Comparison of ENCODE assay signal across 1 cellular context in genomic region chr6:31861919-31862343, GRCh38.
A peak's percentile ranks its signal among the peaks of the same experiment; 100 is the strongest.
TF ChIP-seq lines count a peak whose summit lies in the region.

No MANE protein-coding gene starts in this region.

TF ChIP-seq in HepG2, 621 proteins besides CTCF, POLR2A, EP300 and RAD21 (continues in another document):
- TF ChIP-seq ZNF580 (CRISPR knock-in tag; IDR thresholded peaks at IDR 0.05; ENCODE audit: borderline replicate concordance, low read depth) (no peak), CBX5 (CRISPR knock-in tag; IDR thresholded peaks at IDR 0.05; ENCODE audit: borderline replicate concordance) (no peak), ZNF557 (CRISPR knock-in tag; IDR thresholded peaks at IDR 0.05) (no peak), SATB2 (CRISPR knock-in tag; IDR thresholded peaks at IDR 0.05) (no peak), HINFP (CRISPR knock-in tag; IDR thresholded peaks at IDR 0.05; ENCODE audit: low read depth) (no peak), ZMYM2 (CRISPR knock-in tag; IDR thresholded peaks at IDR 0.05) (0 out of 2 replicates have a peak, but pooled peaks have one; percentile 33), ZNF790 (CRISPR knock-in tag; IDR thresholded peaks at IDR 0.05; ENCODE audit: borderline replicate concordance) (no peak), RARG (CRISPR knock-in tag; IDR thresholded peaks at IDR 0.05; ENCODE audit: low read depth) (no peak), POLR2G (IDR thresholded peaks at IDR 0.05; ENCODE audit: low read depth, low read length) (no peak), E2F2 (CRISPR knock-in tag; IDR thresholded peaks at IDR 0.05; ENCODE audit: borderline replicate concordance) (no peak), ZNF678 (CRISPR knock-in tag; IDR thresholded peaks at IDR 0.05) (0 out of 2 replicates have a peak, but pooled peaks have one; percentile 12), ZNF510 (CRISPR knock-in tag; IDR thresholded peaks at IDR 0.05; ENCODE audit: low read depth) (no peak), ZNF563 (CRISPR knock-in tag; IDR thresholded peaks at IDR 0.05) (no peak), DPF2 (CRISPR knock-in tag; IDR thresholded peaks at IDR 0.05; ENCODE audit: borderline replicate concordance, low read depth) (no peak), HIVEP1 (CRISPR knock-in tag; IDR thresholded peaks at IDR 0.05) (no peak), CBFB (CRISPR knock-in tag; IDR thresholded peaks at IDR 0.05) (no peak), KDM6A (CRISPR knock-in tag; IDR thresholded peaks at IDR 0.05; ENCODE audit: low read depth) (no peak), ELF4 (CRISPR knock-in tag; IDR thresholded peaks at IDR 0.05; ENCODE audit: borderline replicate concordance) (0 out of 2 replicates have a peak, but pooled peaks have one; percentile 1), ZBTB7B (CRISPR knock-in tag; IDR thresholded peaks at IDR 0.05) (no peak), RBM39 (IDR thresholded peaks at IDR 0.05; ENCODE audit: low read depth, low read length, poor library complexity, severe bottlenecking) (no peak), DR1 (CRISPR knock-in tag; IDR thresholded peaks at IDR 0.05) (no peak), U2AF1 (optimal IDR thresholded peaks at IDR 0.05; ENCODE audit: low read depth, low read length) (no peak), ZNF567 (CRISPR knock-in tag; IDR thresholded peaks at IDR 0.05; ENCODE audit: borderline replicate concordance) (no peak), ZNF318 (CRISPR knock-in tag; IDR thresholded peaks at IDR 0.05) (no peak), SRY (CRISPR knock-in tag; IDR thresholded peaks at IDR 0.05) (no peak), ZBTB33 (CRISPR knock-in tag; IDR thresholded peaks at IDR 0.05) (peak; percentile 22; the same call in 1 of the 2 replicates), ARID2 (CRISPR knock-in tag; IDR thresholded peaks at IDR 0.05; ENCODE audit: borderline replicate concordance) (no peak), ZNF615 (CRISPR knock-in tag; IDR thresholded peaks at IDR 0.05; ENCODE audit: borderline replicate concordance) (0 out of 2 replicates have a peak, but pooled peaks have one; percentile 20), NR2F2 (IDR thresholded peaks at IDR 0.05; ENCODE audit: borderline replicate concordance, low read depth) (no peak), TOPORS (CRISPR knock-in tag; IDR thresholded peaks at IDR 0.05) (no peak), THAP9 (CRISPR knock-in tag; IDR thresholded peaks at IDR 0.05; ENCODE audit: borderline replicate concordance) (no peak), TCF12 (IDR thresholded peaks at IDR 0.05) (no peak), TCF12 (CRISPR knock-in tag; IDR thresholded peaks at IDR 0.05) (no peak)
- TF ChIP-seq, protein P1, sequence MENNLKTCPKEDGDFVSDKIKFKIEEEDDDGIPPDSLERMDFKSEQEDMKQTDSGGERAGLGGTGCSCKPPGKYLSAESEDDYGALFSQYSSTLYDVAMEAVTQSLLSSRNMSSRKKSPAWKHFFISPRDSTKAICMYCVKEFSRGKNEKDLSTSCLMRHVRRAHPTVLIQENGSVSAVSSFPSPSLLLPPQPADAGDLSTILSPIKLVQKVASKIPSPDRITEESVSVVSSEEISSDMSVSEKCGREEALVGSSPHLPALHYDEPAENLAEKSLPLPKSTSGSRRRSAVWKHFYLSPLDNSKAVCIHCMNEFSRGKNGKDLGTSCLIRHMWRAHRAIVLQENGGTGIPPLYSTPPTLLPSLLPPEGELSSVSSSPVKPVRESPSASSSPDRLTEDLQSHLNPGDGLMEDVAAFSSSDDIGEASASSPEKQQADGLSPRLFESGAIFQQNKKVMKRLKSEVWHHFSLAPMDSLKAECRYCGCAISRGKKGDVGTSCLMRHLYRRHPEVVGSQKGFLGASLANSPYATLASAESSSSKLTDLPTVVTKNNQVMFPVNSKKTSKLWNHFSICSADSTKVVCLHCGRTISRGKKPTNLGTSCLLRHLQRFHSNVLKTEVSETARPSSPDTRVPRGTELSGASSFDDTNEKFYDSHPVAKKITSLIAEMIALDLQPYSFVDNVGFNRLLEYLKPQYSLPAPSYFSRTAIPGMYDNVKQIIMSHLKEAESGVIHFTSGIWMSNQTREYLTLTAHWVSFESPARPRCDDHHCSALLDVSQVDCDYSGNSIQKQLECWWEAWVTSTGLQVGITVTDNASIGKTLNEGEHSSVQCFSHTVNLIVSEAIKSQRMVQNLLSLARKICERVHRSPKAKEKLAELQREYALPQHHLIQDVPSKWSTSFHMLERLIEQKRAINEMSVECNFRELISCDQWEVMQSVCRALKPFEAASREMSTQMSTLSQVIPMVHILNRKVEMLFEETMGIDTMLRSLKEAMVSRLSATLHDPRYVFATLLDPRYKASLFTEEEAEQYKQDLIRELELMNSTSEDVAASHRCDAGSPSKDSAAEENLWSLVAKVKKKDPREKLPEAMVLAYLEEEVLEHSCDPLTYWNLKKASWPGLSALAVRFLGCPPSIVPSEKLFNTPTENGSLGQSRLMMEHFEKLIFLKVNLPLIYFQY (CRISPR knock-in tag; IDR thresholded peaks at IDR 0.05; ENCODE audit: borderline replicate concordance) = no peak
- TF ChIP-seq, protein P2, sequence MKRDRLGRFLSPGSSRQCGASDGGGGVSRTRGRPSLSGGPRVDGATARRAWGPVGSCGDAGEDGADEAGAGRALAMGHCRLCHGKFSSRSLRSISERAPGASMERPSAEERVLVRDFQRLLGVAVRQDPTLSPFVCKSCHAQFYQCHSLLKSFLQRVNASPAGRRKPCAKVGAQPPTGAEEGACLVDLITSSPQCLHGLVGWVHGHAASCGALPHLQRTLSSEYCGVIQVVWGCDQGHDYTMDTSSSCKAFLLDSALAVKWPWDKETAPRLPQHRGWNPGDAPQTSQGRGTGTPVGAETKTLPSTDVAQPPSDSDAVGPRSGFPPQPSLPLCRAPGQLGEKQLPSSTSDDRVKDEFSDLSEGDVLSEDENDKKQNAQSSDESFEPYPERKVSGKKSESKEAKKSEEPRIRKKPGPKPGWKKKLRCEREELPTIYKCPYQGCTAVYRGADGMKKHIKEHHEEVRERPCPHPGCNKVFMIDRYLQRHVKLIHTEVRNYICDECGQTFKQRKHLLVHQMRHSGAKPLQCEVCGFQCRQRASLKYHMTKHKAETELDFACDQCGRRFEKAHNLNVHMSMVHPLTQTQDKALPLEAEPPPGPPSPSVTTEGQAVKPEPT (CRISPR knock-in tag; IDR thresholded peaks at IDR 0.05; ENCODE audit: low read depth) = peak; percentile 10; the same call in 1 of the 2 replicates
